ENCODE assay signal across 12 cellular contexts in the genomic region with DNA sequence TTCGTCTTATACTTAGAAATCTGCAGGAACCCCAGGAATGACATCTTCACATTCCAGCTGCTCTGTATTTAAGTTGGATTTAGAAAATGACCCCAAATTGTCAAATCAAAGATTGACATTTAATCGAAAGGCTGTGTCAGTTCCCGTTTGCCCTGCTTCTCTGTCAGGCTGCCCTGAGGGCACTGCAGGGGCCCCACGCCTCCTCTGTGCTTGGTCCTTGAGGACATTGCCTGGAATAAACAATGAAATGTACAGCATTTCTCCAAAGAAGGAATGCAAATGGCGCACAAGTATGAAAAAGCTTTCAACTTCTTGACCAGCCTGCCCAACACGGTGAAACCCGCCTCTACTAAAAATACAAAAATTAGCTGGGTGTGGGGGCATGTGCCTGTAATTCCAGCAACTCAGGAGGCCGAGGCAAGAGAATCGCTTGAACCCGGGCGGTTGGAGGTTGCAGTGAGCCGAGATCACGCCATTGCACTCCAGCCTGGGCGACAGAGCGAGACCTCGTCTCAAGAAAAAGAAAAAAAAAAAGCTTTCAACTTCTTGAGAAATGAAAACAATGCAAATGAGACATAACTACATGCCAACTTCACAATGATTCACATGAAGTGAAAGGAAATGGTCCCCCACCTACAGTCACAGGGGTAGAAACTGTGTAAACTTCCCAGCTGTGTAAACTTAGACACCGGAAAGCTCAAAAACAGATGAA. TPM values are rescaled to one million over a fixed set of nuclear protein-coding genes. Genes with fewer than 3 reads are reported as not detected.
DNase-seq lines count a peak whose midpoint lies in the region; ATAC-seq, FAIRE-seq and TF ChIP-seq lines count a peak whose summit lies in the region.
"Had no signal": no experiment of that assay in that cellular context is flagged by ENCODE, and none has a peak within 500 bp of the region (broad histone marks: within the 10 kb centered on the region; RNA-seq: fewer than 3 reads in every experiment).

No MANE protein-coding gene starts in this region.

- 91% methylated on average over 17 of the region's 17 CpGs for WGBS in testis, 2 donors

- H3K27ac ChIP-seq in testis: no peak overlapping the region

- no peak overlapping the region for H3K4me3 ChIP-seq in testis

- no peak for TF ChIP-seq POLR2A in GM12892 (IDR thresholded peaks at IDR 0.05; ENCODE audit: low read depth, low read length)
- no peak for TF ChIP-seq POLR2A in testis (IDR thresholded peaks at IDR 0.05)

- POLR2A ChIA-PET in WTC11 (lab: Charles Lee): no interaction called here

- peaks cover 18% of the 10 kb centered on the region for H3K4me1 Mint-ChIP-seq in WTC11

- H3K4me1 ChIP-seq in testis: no peaks in the 10 kb centered on the region

- H3K27me3 Mint-ChIP-seq in WTC11 (ENCODE audit: low read depth): peaks cover 8% of the 10 kb centered on the region; the same call in 1 of the 2 replicates

- no peaks in the 10 kb centered on the region for H3K9me3 ChIP-seq in testis

- TF ChIP-seq CTCF in WTC11 (IDR thresholded peaks at IDR 0.05) (no peak), testis (IDR thresholded peaks at IDR 0.05) (no peak)

- DNase-seq in GM12892 (ENCODE audit: insufficient read length): no peak
- DNase-seq in glomerular endothelial cell (ENCODE audit: extremely low read depth, low read depth, low spot score): peak; percentile 51
- DNase-seq in AG20443 (ENCODE audit: low spot score): no peak
- no peak for DNase-seq in WTC11 (ENCODE audit: low spot score)
- DNase-seq in testis: no peak
- DNase-seq: foreskin melanocyte, GF-D8 had no signal

- no peak overlapping the region for H3K4me3 Mint-ChIP-seq in WTC11
- H3K4me3 Mint-ChIP-seq: nephron had no signal

- no peaks in the 10 kb centered on the region for H3K27me3 ChIP-seq in testis

- CTCF ChIA-PET in WTC11 (lab: Charles Lee): interaction anchor here (1.3 kb wide), 1 partner anchor 83 kb away, joined by 5 read pairs; no protein-coding TSS in a partner anchor

- H3K27ac Mint-ChIP-seq in WTC11: no peak overlapping the region
- H3K27ac Mint-ChIP-seq: nephron had no signal

- intact Hi-C loops in testis (cut with DNase I; ENCODE audit: low total_unique reads): no loop called here

- H3K9me3 Mint-ChIP-seq in WTC11: 0 out of 2 replicates have a peak, but pooled peaks cover 5% of the 10 kb centered on the region
- H3K9me3 Mint-ChIP-seq: nephron had no signal

- ATAC-seq in GM21360 (IDR thresholded peaks at IDR 0.05; ENCODE audit: unreplicated experiment) (peak; percentile 61), HG03520 (IDR thresholded peaks at IDR 0.05; ENCODE audit: unreplicated experiment) (peak; percentile 53), GM18909 (IDR thresholded peaks at IDR 0.05; ENCODE audit: poor library complexity, unreplicated experiment) (no peak), WTC11 (no peak)

- no peaks in the 10 kb centered on the region; the same call in 1 of the 2 replicates for H3K36me3 Mint-ChIP-seq in WTC11

- H3K36me3 ChIP-seq in testis (ENCODE audit: low read depth, missing control alignments): no peaks in the 10 kb centered on the region

- peak; percentile 71 for FAIRE-seq in GM12892 (lab: Jason Lieb, UNC)
- FAIRE-seq: RCC 7860 had no signal

TF ChIP-seq in WTC11, 78 proteins besides CTCF, POLR2A, EP300 and RAD21 (continues in another document):
- TF ChIP-seq ZNF232 (CRISPR knock-in tag; IDR thresholded peaks at IDR 0.05) (no peak), RELA (CRISPR knock-in tag; IDR thresholded peaks at IDR 0.05; ENCODE audit: borderline replicate concordance) (no peak), KAT7 (CRISPR knock-in tag; IDR thresholded peaks at IDR 0.05; ENCODE audit: borderline replicate concordance) (no peak), GTF2I (CRISPR knock-in tag; conservative IDR thresholded peaks at IDR 0.05) (no peak), ZNF121 (CRISPR knock-in tag; IDR thresholded peaks at IDR 0.05) (no peak), SMAD3 (CRISPR knock-in tag; IDR thresholded peaks at IDR 0.05; ENCODE audit: borderline replicate concordance) (no peak), ZNF138 (CRISPR knock-in tag; conservative IDR thresholded peaks at IDR 0.05) (no peak), ZNF219 (CRISPR knock-in tag; IDR thresholded peaks at IDR 0.05; ENCODE audit: borderline replicate concordance) (no peak), FOXJ3 (CRISPR knock-in tag; IDR thresholded peaks at IDR 0.05; ENCODE audit: borderline replicate concordance) (no peak), GABPB1 (CRISPR knock-in tag; IDR thresholded peaks at IDR 0.05) (no peak), ETV6 (CRISPR knock-in tag; IDR thresholded peaks at IDR 0.05) (no peak), ESRRA (CRISPR knock-in tag; IDR thresholded peaks at IDR 0.05; ENCODE audit: borderline replicate concordance) (no peak)
- TF ChIP-seq, protein P1, sequence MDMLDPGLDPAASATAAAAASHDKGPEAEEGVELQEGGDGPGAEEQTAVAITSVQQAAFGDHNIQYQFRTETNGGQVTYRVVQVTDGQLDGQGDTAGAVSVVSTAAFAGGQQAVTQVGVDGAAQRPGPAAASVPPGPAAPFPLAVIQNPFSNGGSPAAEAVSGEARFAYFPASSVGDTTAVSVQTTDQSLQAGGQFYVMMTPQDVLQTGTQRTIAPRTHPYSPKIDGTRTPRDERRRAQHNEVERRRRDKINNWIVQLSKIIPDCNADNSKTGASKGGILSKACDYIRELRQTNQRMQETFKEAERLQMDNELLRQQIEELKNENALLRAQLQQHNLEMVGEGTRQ (CRISPR knock-in tag; IDR thresholded peaks at IDR 0.05): no peak
- TF ChIP-seq, protein P2, sequence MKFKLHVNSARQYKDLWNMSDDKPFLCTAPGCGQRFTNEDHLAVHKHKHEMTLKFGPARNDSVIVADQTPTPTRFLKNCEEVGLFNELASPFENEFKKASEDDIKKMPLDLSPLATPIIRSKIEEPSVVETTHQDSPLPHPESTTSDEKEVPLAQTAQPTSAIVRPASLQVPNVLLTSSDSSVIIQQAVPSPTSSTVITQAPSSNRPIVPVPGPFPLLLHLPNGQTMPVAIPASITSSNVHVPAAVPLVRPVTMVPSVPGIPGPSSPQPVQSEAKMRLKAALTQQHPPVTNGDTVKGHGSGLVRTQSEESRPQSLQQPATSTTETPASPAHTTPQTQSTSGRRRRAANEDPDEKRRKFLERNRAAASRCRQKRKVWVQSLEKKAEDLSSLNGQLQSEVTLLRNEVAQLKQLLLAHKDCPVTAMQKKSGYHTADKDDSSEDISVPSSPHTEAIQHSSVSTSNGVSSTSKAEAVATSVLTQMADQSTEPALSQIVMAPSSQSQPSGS (CRISPR knock-in tag; IDR thresholded peaks at IDR 0.05; ENCODE audit: borderline replicate concordance, low read depth): no peak
- TF ChIP-seq, protein P3, sequence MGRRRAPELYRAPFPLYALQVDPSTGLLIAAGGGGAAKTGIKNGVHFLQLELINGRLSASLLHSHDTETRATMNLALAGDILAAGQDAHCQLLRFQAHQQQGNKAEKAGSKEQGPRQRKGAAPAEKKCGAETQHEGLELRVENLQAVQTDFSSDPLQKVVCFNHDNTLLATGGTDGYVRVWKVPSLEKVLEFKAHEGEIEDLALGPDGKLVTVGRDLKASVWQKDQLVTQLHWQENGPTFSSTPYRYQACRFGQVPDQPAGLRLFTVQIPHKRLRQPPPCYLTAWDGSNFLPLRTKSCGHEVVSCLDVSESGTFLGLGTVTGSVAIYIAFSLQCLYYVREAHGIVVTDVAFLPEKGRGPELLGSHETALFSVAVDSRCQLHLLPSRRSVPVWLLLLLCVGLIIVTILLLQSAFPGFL (CRISPR knock-in tag; IDR thresholded peaks at IDR 0.05; ENCODE audit: borderline replicate concordance): no peak
- TF ChIP-seq, protein P4, sequence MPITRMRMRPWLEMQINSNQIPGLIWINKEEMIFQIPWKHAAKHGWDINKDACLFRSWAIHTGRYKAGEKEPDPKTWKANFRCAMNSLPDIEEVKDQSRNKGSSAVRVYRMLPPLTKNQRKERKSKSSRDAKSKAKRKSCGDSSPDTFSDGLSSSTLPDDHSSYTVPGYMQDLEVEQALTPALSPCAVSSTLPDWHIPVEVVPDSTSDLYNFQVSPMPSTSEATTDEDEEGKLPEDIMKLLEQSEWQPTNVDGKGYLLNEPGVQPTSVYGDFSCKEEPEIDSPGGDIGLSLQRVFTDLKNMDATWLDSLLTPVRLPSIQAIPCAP (CRISPR knock-in tag; IDR thresholded peaks at IDR 0.05): no peak

RNA-seq across cellular contexts. Expression of a gene that starts 3.0 kb away (rescaled TPM):
- polyA plus RNA-seq in GM12892 (2012; ENCODE audit: missing spikeins): 7.2 TPM
- total RNA-seq in glomerular endothelial cell: not detected in 2 replicates
- 0.25 to 0.39 TPM (median 0.27 TPM) in 3 replicates for total RNA-seq in WTC11 (2021)
- total RNA-seq in testis: under 1 TPM in 1 of 2 donors, not detected in 1; 0.56 TPM
- 0.40 TPM for polyA plus RNA-seq in testis (ENCODE audit: insufficient read depth, low read depth, low replicate concordance)

RNA-seq across cellular contexts. Expression of a gene that starts 10.8 kb away (rescaled TPM):
- 0.13 TPM for polyA plus RNA-seq in GM12892 (2012; ENCODE audit: missing spikeins)
- not detected in 2 replicates for total RNA-seq in glomerular endothelial cell
- 0.09 TPM in 1 of 3 replicates, not detected in the others for total RNA-seq in WTC11 (2021)
- 1 to 10 TPM in 1 of 2 donors, under 1 TPM in 1; 0.39 to 1.4 TPM for total RNA-seq in testis
- polyA plus RNA-seq in testis (ENCODE audit: insufficient read depth, low read depth, low replicate concordance): 0.40 TPM

RNA-seq across cellular contexts. Expression of a gene that starts 26.6 kb away (rescaled TPM):
- polyA plus RNA-seq in GM12892 (2012; ENCODE audit: missing spikeins): not detected
- total RNA-seq in glomerular endothelial cell (not detected in 2 replicates), WTC11 (2021) (0.53 to 0.98 TPM (median 0.81 TPM) in 3 replicates), testis (not detected)
- not detected for polyA plus RNA-seq in testis (ENCODE audit: insufficient read depth, low read depth, low replicate concordance)

RNA-seq across cellular contexts. Expression of a gene that starts 42.1 kb away (rescaled TPM):
- polyA plus RNA-seq in GM12892 (2012; ENCODE audit: missing spikeins): 2.7 TPM
- total RNA-seq in glomerular endothelial cell: not detected in 2 replicates
- 0.33 TPM in 1 of 3 replicates, not detected in the others for total RNA-seq in WTC11 (2021)
- not detected for total RNA-seq in testis
- polyA plus RNA-seq in testis (ENCODE audit: insufficient read depth, low read depth, low replicate concordance): not detected

Comparison
In these comparisons a context has a peak if more than half of its experiments do, and no peak if none do; other contexts are left out.
1. ATAC-seq: peak in GM21360 (single experiment) and HG03520 (single experiment); none in GM18909 (single experiment) and WTC11 (single experiment).